1 cellular context compared by ENCODE assay signal in the genomic region with DNA sequence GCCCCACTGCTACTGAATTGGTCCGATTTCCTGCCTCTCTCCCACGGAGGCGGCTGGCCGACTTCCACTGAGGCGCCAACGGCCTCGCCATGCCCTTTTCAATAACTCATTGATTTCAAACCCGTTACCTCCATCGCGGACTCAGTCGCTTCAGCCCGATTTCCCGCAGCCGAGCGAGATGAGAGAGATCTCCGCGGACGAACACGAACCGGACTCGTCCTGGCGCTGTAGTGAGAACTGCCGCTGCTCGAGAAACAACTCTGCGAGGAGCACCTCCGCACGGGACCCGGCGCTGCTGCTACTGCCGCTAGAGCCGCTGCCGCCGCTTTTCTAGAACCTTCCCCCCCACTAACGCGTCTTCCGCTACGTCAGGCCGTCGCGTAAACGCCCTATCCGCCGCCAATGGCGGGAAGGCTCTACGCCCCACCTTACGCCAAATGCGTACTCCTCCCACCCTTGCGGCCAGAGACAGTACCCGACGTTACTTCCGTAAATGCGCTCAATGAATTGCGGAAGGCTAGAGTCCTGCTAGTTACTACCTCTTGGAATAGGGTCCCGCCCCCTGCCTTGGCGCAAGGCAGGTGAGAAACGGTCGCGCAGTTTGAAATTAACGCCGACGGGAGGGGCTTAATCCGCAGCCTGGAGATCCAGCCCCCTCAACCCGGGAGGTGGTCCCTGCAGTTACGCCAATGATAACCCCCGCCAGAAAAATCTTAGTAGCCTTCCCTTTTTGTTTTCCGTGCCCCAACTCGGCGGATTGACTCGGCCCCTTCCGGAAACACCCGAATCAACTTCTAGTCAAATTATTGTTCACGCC.
A peak's percentile ranks its signal among the peaks of the same experiment; 100 is the strongest.
TF ChIP-seq lines count a peak whose summit lies in the region.

HNRNPA2B1 (minus strand) TSS at position 303 of the 817 bp plus-strand sequence; CDS start at position 134, 169 bp downstream.

TF ChIP-seq in HepG2, 621 proteins besides CTCF, POLR2A, EP300 and RAD21 (continued from another document):
- TF ChIP-seq SKIL (CRISPR knock-in tag; IDR thresholded peaks at IDR 0.05; ENCODE audit: borderline replicate concordance) (no peak), HNRNPK (IDR thresholded peaks at IDR 0.05; ENCODE audit: low read depth, low read length, poor library complexity, severe bottlenecking) (no peak), TRIM24 (CRISPR knock-in tag; IDR thresholded peaks at IDR 0.05) (no peak), ZNF562 (CRISPR knock-in tag; IDR thresholded peaks at IDR 0.05; ENCODE audit: borderline replicate concordance) (no peak), ZNF335 (CRISPR knock-in tag; IDR thresholded peaks at IDR 0.05) (0 out of 2 replicates have a peak, but pooled peaks have one; percentile 61), RAD51 (IDR thresholded peaks at IDR 0.05; ENCODE audit: borderline replicate concordance) (no peak), ESRRA (CRISPR knock-in tag; IDR thresholded peaks at IDR 0.05; ENCODE audit: low read depth) (no peak; the same call in 1 of the 2 replicates), HNRNPLL (IDR thresholded peaks at IDR 0.05; ENCODE audit: low read depth, low read length, poor library complexity, severe bottlenecking) (peak; percentile 100), PAX8 (CRISPR knock-in tag; IDR thresholded peaks at IDR 0.05; ENCODE audit: borderline replicate concordance) (no peak), ZNF563 (CRISPR knock-in tag; IDR thresholded peaks at IDR 0.05) (peak; percentile 80; the same call in 1 of the 2 replicates), ZNF33B (CRISPR knock-in tag; IDR thresholded peaks at IDR 0.05) (no peak), DNMT1 (CRISPR knock-in tag; IDR thresholded peaks at IDR 0.05) (no peak), HOXA3 (CRISPR knock-in tag; IDR thresholded peaks at IDR 0.05) (peak; percentile 85), ZNF326 (CRISPR knock-in tag; IDR thresholded peaks at IDR 0.05; ENCODE audit: borderline replicate concordance) (no peak), JUNB (CRISPR knock-in tag; IDR thresholded peaks at IDR 0.05; ENCODE audit: borderline replicate concordance) (no peak), ZFP82 (CRISPR knock-in tag; IDR thresholded peaks at IDR 0.05; ENCODE audit: borderline replicate concordance) (peak; percentile 57; the same call in 1 of the 2 replicates), AGO1 (IDR thresholded peaks at IDR 0.05; ENCODE audit: low read depth, low read length, poor library complexity, severe bottlenecking) (peak; percentile 100), NFYB (CRISPR knock-in tag; IDR thresholded peaks at IDR 0.05) (peak; percentile 16; the same call in 1 of the 2 replicates), HMGA1 (CRISPR knock-in tag; conservative IDR thresholded peaks at IDR 0.05) (no peak), CREM (IDR thresholded peaks at IDR 0.05) (peak; percentile 91), CREM (CRISPR knock-in tag; IDR thresholded peaks at IDR 0.05) (0 out of 2 replicates have a peak, but pooled peaks have one; percentile 3), RFX5 (IDR thresholded peaks at IDR 0.05; ENCODE audit: low read depth, low read length) (no peak), ZNF350 (CRISPR knock-in tag; IDR thresholded peaks at IDR 0.05; ENCODE audit: borderline replicate concordance, low read depth) (peak; percentile 66; the same call in 1 of the 2 replicates), PLSCR1 (CRISPR knock-in tag; IDR thresholded peaks at IDR 0.05; ENCODE audit: borderline replicate concordance) (peak; percentile 70; the same call in 1 of the 2 replicates), TERF1 (CRISPR knock-in tag; IDR thresholded peaks at IDR 0.05) (no peak), KDM5A (IDR thresholded peaks at IDR 0.05; ENCODE audit: borderline replicate concordance, low read length) (no peak; the same call in 1 of the 2 replicates), MLLT10 (CRISPR knock-in tag; IDR thresholded peaks at IDR 0.05) (0 out of 2 replicates have a peak, but pooled peaks have one; percentile 81)
- TF ChIP-seq, protein P1, sequence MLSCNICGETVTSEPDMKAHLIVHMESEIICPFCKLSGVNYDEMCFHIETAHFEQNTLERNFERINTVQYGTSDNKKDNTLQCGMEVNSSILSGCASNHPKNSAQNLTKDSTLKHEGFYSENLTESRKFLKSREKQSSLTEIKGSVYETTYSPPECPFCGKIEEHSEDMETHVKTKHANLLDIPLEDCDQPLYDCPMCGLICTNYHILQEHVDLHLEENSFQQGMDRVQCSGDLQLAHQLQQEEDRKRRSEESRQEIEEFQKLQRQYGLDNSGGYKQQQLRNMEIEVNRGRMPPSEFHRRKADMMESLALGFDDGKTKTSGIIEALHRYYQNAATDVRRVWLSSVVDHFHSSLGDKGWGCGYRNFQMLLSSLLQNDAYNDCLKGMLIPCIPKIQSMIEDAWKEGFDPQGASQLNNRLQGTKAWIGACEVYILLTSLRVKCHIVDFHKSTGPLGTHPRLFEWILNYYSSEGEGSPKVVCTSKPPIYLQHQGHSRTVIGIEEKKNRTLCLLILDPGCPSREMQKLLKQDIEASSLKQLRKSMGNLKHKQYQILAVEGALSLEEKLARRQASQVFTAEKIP (CRISPR knock-in tag; IDR thresholded peaks at IDR 0.05; ENCODE audit: borderline replicate concordance): no peak
- TF ChIP-seq, protein P2, sequence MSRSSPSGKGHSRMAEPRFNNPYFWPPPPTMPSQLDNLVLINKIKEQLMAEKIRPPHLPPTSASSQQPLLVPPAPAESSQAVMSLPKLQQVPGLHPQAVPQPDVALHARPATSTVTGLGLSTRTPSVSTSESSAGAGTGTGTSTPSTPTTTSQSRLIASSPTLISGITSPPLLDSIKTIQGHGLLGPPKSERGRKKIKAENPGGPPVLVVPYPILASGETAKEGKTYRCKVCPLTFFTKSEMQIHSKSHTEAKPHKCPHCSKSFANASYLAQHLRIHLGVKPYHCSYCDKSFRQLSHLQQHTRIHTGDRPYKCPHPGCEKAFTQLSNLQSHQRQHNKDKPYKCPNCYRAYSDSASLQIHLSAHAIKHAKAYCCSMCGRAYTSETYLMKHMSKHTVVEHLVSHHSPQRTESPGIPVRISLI (CRISPR knock-in tag; IDR thresholded peaks at IDR 0.05; ENCODE audit: borderline replicate concordance): no peak
